ENCODE assay signal across 9 cellular contexts in genomic region chr7:2037301-2037804, GRCh38.
A peak's percentile ranks its signal among the peaks of the same experiment; 100 is the strongest.
DNase-seq lines count a peak whose midpoint lies in the region; ATAC-seq and TF ChIP-seq lines count a peak whose summit lies in the region.
"Had no signal": no experiment of that assay in that cellular context is flagged by ENCODE, and none has a peak within 500 bp of the region (broad histone marks: within the 10 kb centered on the region; RNA-seq: fewer than 3 reads in every experiment).

No MANE protein-coding gene starts in this region.

- no peaks in the 10 kb centered on the region for H3K36me3 ChIP-seq in CD8-positive, alpha-beta T cell (ENCODE audit: insufficient read depth, low read length)

- H3K27ac ChIP-seq in CD8-positive, alpha-beta T cell (ENCODE audit: low read depth, low read length): peak overlapping the region; percentile 66

- H3K27ac Mint-ChIP-seq in CD8-positive, alpha-beta T cell: peak overlapping the region; percentile 97
- peak overlapping the region; percentile 21 for H3K27ac Mint-ChIP-seq in progenitor cell of endocrine pancreas

- no peaks in the 10 kb centered on the region for H3K9me3 Mint-ChIP-seq in CD8-positive, alpha-beta T cell
- H3K9me3 Mint-ChIP-seq in progenitor cell of endocrine pancreas (ENCODE audit: low read depth): no peaks in the 10 kb centered on the region

- CTCF ChIA-PET in CD8-positive, alpha-beta T cell (lab: Charles Lee): interaction anchor here (1.2 to 1.5 kb wide), 2 partner anchors 10 to 30 kb away, joined by 3 read pairs; no protein-coding TSS in a partner anchor

- no peaks in the 10 kb centered on the region for H3K27me3 ChIP-seq in CD8-positive, alpha-beta T cell (ENCODE audit: insufficient read depth, low read length)

- DNase-seq in CD8-positive, alpha-beta T cell: peak in 4 of 7 experiments; percentile 34 to 80 (median 62)
- no peak for DNase-seq in fibroblast of pulmonary artery (ENCODE audit: low read depth)
- DNase-seq in progenitor cell of endocrine pancreas (ENCODE audit: low spot score, unreplicated experiment): no peak
- DNase-seq in NCI-H1436 treated with DMSO at 0.1 percent for 48 hours (lab: John Stamatoyannopoulos, UW): no peak
- DNase-seq in cortex of kidney (lab: John Stamatoyannopoulos, UW): no peak
- no peak for DNase-seq in stimulated activated CD4-positive, alpha-beta T cell treated with anti-CD3 and anti-CD28 coated beads, Interleukin-2, amount 100 ng/mL, for 24 hours
- DNase-seq: NCI-H2081 had no signal

- peaks cover 8% of the 10 kb centered on the region for H3K36me3 Mint-ChIP-seq in CD8-positive, alpha-beta T cell
- peaks cover 11% of the 10 kb centered on the region for H3K36me3 Mint-ChIP-seq in progenitor cell of endocrine pancreas (ENCODE audit: insufficient read depth)

- H3K4me3 Mint-ChIP-seq in CD8-positive, alpha-beta T cell: peak overlapping the region; percentile 89
- H3K4me3 Mint-ChIP-seq in progenitor cell of endocrine pancreas (ENCODE audit: low read depth): no peak overlapping the region

- intact Hi-C loops in CD8-positive, alpha-beta T cell (cut with DNase I, micrococcal nuclease): loop anchor here (1.0 to 5.0 kb wide), 6 partner anchors 17 to 111 kb away; no protein-coding TSS in a partner anchor

- H3K4me1 ChIP-seq in CD8-positive, alpha-beta T cell (ENCODE audit: insufficient read depth, low read length): peaks cover 38% of the 10 kb centered on the region

- TF ChIP-seq CTCF in CD8-positive, alpha-beta T cell (IDR thresholded peaks at IDR 0.05): no peak
- no peak for TF ChIP-seq CTCF in WI38 (IDR thresholded peaks at IDR 0.05; ENCODE audit: low read depth, low read length)
- no peak for TF ChIP-seq CTCF in fibroblast of pulmonary artery (IDR thresholded peaks at IDR 0.05; ENCODE audit: low read length, missing control alignments)
- TF ChIP-seq CTCF in progenitor cell of endocrine pancreas (IDR thresholded peaks at IDR 0.05; ENCODE audit: unreplicated experiment): no peak

- H3K27me3 Mint-ChIP-seq in CD8-positive, alpha-beta T cell (ENCODE audit: low read depth): no peaks in the 10 kb centered on the region
- H3K27me3 Mint-ChIP-seq in progenitor cell of endocrine pancreas: no peaks in the 10 kb centered on the region

- H3K4me3 ChIP-seq in CD8-positive, alpha-beta T cell (ENCODE audit: low read depth, low read length): peak overlapping the region; percentile 49
- H3K4me3 ChIP-seq in WI38 (ENCODE audit: low read depth, low read length) (peak overlapping the region; percentile 39), fibroblast of pulmonary artery (replicated peaks; ENCODE audit: low read depth, low read length) (peak overlapping the region; percentile 49)

- peak; percentile 70 for ATAC-seq in CD8-positive, alpha-beta T cell
- no peak for ATAC-seq in GM19463 (IDR thresholded peaks at IDR 0.05; ENCODE audit: unreplicated experiment)

- POLR2A ChIA-PET in CD8-positive, alpha-beta T cell (lab: Charles Lee): no interaction called here

- no peaks in the 10 kb centered on the region for H3K9me3 ChIP-seq in CD8-positive, alpha-beta T cell (ENCODE audit: low read length)

- H3K4me1 Mint-ChIP-seq in CD8-positive, alpha-beta T cell (ENCODE audit: low read depth): peaks cover 62% of the 10 kb centered on the region
- no peaks in the 10 kb centered on the region for H3K4me1 Mint-ChIP-seq in progenitor cell of endocrine pancreas (ENCODE audit: low read depth)

Comparison
In these comparisons a context has a peak if more than half of its experiments do, and no peak if none do; other contexts are left out.
1. DNase-seq: peak in CD8-positive, alpha-beta T cell (4 of 7); none in fibroblast of pulmonary artery (single experiment), progenitor cell of endocrine pancreas (single experiment), NCI-H1436 treated with DMSO at 0.1 percent for 48 hours (single experiment), cortex of kidney (single experiment) and stimulated activated CD4-positive, alpha-beta T cell treated with anti-CD3 and anti-CD28 coated beads, Interleukin-2, amount 100 ng/mL, for 24 hours (0 of 2).
2. Peak in every context shown above with its lines, with median percentiles within 50 percentile points of each other: H3K4me3 ChIP-seq.